9 cellular contexts compared by ENCODE assay signal in the genomic region with DNA sequence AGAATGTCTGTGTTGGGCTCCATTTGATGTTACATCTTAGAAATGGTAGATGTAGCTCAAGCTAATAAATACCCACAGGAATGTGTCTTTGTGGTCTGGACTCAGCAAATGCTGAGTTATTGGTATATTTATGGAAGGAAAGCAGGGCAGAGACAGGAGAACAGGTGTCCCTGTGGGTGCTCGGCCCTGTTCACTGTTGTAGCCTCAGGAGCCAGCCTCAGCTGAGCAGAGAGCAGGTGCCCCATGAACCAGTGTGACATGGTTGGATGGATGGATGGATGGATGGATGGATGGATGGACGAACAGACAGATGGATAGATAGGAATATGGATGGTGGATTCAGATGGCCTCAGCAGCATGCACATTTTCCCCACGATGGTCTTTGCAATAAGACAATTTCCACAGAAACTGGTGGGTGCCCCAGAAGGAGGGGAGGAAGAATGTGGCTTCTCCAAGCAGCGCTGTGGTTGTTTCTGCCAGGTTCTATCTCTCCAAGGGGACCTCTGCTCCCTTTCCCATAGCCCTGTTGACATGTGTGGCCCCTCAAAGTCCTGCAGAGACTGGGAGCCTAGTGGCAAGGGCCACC. TPM values are rescaled to one million over a fixed set of nuclear protein-coding genes. Genes with fewer than 3 reads are reported as not detected.
DNase-seq lines count a peak whose midpoint lies in the region; ATAC-seq and TF ChIP-seq lines count a peak whose summit lies in the region.
"Had no signal": no experiment of that assay in that cellular context is flagged by ENCODE, and none has a peak within 500 bp of the region (broad histone marks: within the 10 kb centered on the region; RNA-seq: fewer than 3 reads in every experiment).

No MANE protein-coding gene starts in this region.

- no peaks in the 10 kb centered on the region for H3K9me3 ChIP-seq in thoracic aorta

- H3K27me3 Mint-ChIP-seq in activated CD8-positive, alpha-beta memory T cell treated with anti-CD3 and anti-CD28 coated beads, Interleukin-2, amount 10 ng/mL, durations not matched to agents 7 days and 5 days = no peaks in the 10 kb centered on the region
- no peaks in the 10 kb centered on the region for H3K27me3 Mint-ChIP-seq in activated naive CD8-positive, alpha-beta T cell treated with anti-CD3 and anti-CD28 coated beads, Interleukin-2, amount 50 U/mL, for 24 hours
- no peaks in the 10 kb centered on the region for H3K27me3 Mint-ChIP-seq in memory B cell

- H3K36me3 ChIP-seq in thoracic aorta = no peaks in the 10 kb centered on the region

- CTCF ChIA-PET in activated CD8-positive, alpha-beta memory T cell treated with anti-CD3 and anti-CD28 coated beads, Interleukin-2, amount 10 ng/mL, durations not matched to agents 7 days and 5 days (lab: Charles Lee) = interaction anchor here (1.0 to 12.7 kb wide), 9 partner anchors 11 to 321 kb away, joined by 3 to 328 read pairs (median 8); a partner anchor contains a TSS

- H3K27me3 ChIP-seq in thoracic aorta (replicated peaks; ENCODE audit: insufficient read depth) = no peaks in the 10 kb centered on the region

- peak overlapping the region; percentile 94 to 95 for H3K27ac ChIP-seq in thoracic aorta

- H3K36me3 Mint-ChIP-seq in activated CD8-positive, alpha-beta memory T cell treated with anti-CD3 and anti-CD28 coated beads, Interleukin-2, amount 10 ng/mL, durations not matched to agents 7 days and 5 days = no peaks in the 10 kb centered on the region
- no peaks in the 10 kb centered on the region for H3K36me3 Mint-ChIP-seq in activated naive CD8-positive, alpha-beta T cell treated with anti-CD3 and anti-CD28 coated beads, Interleukin-2, amount 50 U/mL, for 24 hours (ENCODE audit: low read depth)
- no peaks in the 10 kb centered on the region for H3K36me3 Mint-ChIP-seq in memory B cell

- H3K4me3 Mint-ChIP-seq in activated CD8-positive, alpha-beta memory T cell treated with anti-CD3 and anti-CD28 coated beads, Interleukin-2, amount 10 ng/mL, durations not matched to agents 7 days and 5 days = no peak overlapping the region
- H3K4me3 Mint-ChIP-seq in activated naive CD8-positive, alpha-beta T cell treated with anti-CD3 and anti-CD28 coated beads, Interleukin-2, amount 50 U/mL, for 24 hours = no peak overlapping the region
- H3K4me3 Mint-ChIP-seq in memory B cell = no peak overlapping the region

- H3K27ac Mint-ChIP-seq in activated CD8-positive, alpha-beta memory T cell treated with anti-CD3 and anti-CD28 coated beads, Interleukin-2, amount 10 ng/mL, durations not matched to agents 7 days and 5 days = peak overlapping the region; percentile 62
- peak overlapping the region; percentile 48 for H3K27ac Mint-ChIP-seq in activated naive CD8-positive, alpha-beta T cell treated with anti-CD3 and anti-CD28 coated beads, Interleukin-2, amount 50 U/mL, for 24 hours
- peak overlapping the region; percentile 43 for H3K27ac Mint-ChIP-seq in memory B cell

- ATAC-seq in activated CD8-positive, alpha-beta memory T cell treated with anti-CD3 and anti-CD28 coated beads, Interleukin-2, amount 10 ng/mL, durations not matched to agents 7 days and 5 days = no peak
- no peak for ATAC-seq in activated naive CD8-positive, alpha-beta T cell treated with anti-CD3 and anti-CD28 coated beads, Interleukin-2, amount 50 U/mL, for 24 hours
- no peak for ATAC-seq in memory B cell (ENCODE audit: low read depth)
- ATAC-seq in thoracic aorta (ENCODE audit: insufficient number of reproducible peaks, low FRiP score, low read depth) = no peak
- no peak for ATAC-seq in HG03108 (IDR thresholded peaks at IDR 0.05; ENCODE audit: unreplicated experiment)
- no peak for ATAC-seq in GM18511 (IDR thresholded peaks at IDR 0.05; ENCODE audit: unreplicated experiment)
- ATAC-seq: K562 had no signal

- peaks cover 57% of the 10 kb centered on the region for H3K4me1 Mint-ChIP-seq in activated CD8-positive, alpha-beta memory T cell treated with anti-CD3 and anti-CD28 coated beads, Interleukin-2, amount 10 ng/mL, durations not matched to agents 7 days and 5 days
- H3K4me1 Mint-ChIP-seq in activated naive CD8-positive, alpha-beta T cell treated with anti-CD3 and anti-CD28 coated beads, Interleukin-2, amount 50 U/mL, for 24 hours = peaks cover 46% of the 10 kb centered on the region
- peaks cover 48% of the 10 kb centered on the region for H3K4me1 Mint-ChIP-seq in memory B cell

- H3K4me1 ChIP-seq in thoracic aorta (ENCODE audit: control insufficient read depth in 1 of 2, low read depth in 2 of 2) = peaks cover 18 to 40% of the 10 kb centered on the region in 2 donors

- H3K4me3 ChIP-seq in thoracic aorta = no peak overlapping the region
- H3K4me3 ChIP-seq: K562 had no signal

- no peak for TF ChIP-seq CTCF in thoracic aorta (IDR thresholded peaks at IDR 0.05)

- no peak for DNase-seq in activated CD8-positive, alpha-beta memory T cell treated with anti-CD3 and anti-CD28 coated beads, Interleukin-2, amount 10 ng/mL, durations not matched to agents 7 days and 5 days
- no peak for DNase-seq in activated CD8-positive, alpha-beta memory T cell treated with anti-CD3 and anti-CD28 coated beads, Interleukin-2, amount 50 U/mL, for 4 hours
- no peak for DNase-seq in activated naive CD8-positive, alpha-beta T cell treated with anti-CD3 and anti-CD28 coated beads, Interleukin-2, amount 50 U/mL, for 24 hours
- DNase-seq in memory B cell (ENCODE audit: low spot score in 2 of 2) (no peak), thoracic aorta (ENCODE audit: low spot score) (no peak), nucleus accumbens (lab: John Stamatoyannopoulos, UW) (no peak)

- no peaks in the 10 kb centered on the region for H3K9me3 Mint-ChIP-seq in activated CD8-positive, alpha-beta memory T cell treated with anti-CD3 and anti-CD28 coated beads, Interleukin-2, amount 10 ng/mL, durations not matched to agents 7 days and 5 days (ENCODE audit: low read depth)
- no peaks in the 10 kb centered on the region for H3K9me3 Mint-ChIP-seq in activated naive CD8-positive, alpha-beta T cell treated with anti-CD3 and anti-CD28 coated beads, Interleukin-2, amount 50 U/mL, for 24 hours
- H3K9me3 Mint-ChIP-seq in memory B cell = no peaks in the 10 kb centered on the region

RNA-seq across cellular contexts. Expression of a gene that starts 8.2 kb away (rescaled TPM):
- 100 to 1,000 TPM; 205 to 223 TPM for total RNA-seq in activated CD8-positive, alpha-beta memory T cell treated with anti-CD3 and anti-CD28 coated beads, Interleukin-2, amount 10 ng/mL, durations not matched to agents 7 days and 5 days
- 10 to 100 TPM; 31.3 to 57.7 TPM for total RNA-seq in thoracic aorta

RNA-seq across cellular contexts. Expression of a gene that starts 44.5 kb away (rescaled TPM):
- 10 to 100 TPM in 1 of 2 experiments, under 1 TPM in 1; 0.35 to 20.0 TPM for total RNA-seq in activated CD8-positive, alpha-beta memory T cell treated with anti-CD3 and anti-CD28 coated beads, Interleukin-2, amount 10 ng/mL, durations not matched to agents 7 days and 5 days
- total RNA-seq in thoracic aorta = not detected
- total RNA-seq: K562 had no signal

RNA-seq across cellular contexts. Expression of a gene that starts 58.0 kb away (rescaled TPM):
- 10 to 100 TPM; 39.7 to 51.6 TPM for total RNA-seq in activated CD8-positive, alpha-beta memory T cell treated with anti-CD3 and anti-CD28 coated beads, Interleukin-2, amount 10 ng/mL, durations not matched to agents 7 days and 5 days
- total RNA-seq in thoracic aorta = 10 to 100 TPM; 28.4 to 32.7 TPM
